14 cellular contexts compared by ENCODE assay signal in the genomic region with DNA sequence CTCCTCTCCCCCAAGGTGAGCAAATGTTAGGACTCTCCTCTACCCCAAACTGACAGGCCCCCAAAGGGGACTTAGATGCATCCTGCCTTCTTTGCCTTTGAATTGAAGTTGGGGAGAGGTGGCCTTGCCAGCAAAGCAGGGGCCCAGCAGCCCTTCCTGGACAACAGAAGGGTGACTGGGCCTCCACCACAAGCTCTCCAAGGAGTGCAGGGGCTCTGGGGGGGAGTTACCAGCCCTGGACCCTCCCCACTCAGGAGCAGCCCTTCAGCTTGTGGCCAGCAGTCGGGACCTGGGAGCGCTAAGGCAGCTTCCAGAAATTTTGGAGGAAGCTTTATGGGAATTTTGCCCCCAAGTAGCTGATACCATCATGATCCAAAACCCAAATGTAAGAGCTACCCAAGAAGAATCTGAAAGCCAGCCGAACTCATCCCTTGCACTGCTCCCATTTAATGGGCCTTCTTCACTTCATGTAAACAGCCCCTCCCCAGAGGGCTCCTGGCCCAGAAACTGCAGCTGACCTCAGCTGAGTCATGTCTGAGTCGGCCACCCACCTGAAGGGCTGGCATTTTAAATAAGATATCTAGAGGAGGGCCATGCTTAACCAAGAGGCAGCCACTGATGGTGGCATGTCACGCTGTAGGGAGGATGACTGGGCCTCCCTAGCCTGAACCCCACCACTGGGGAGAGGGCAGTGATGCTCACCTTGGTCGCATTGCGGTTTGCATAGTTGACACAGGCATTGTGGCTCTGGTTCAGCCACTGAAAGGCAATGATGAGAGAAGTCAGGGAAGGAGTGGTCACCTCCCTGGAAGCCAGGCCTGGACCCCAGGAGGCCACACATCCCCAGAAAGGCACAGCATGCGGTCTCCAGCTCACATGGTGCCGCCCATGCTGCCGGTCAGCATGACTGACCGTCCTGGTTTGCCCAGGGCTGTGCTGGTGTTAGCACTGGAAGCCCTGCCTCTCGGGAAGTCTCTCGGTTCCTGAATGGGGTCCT.
A peak's percentile ranks its signal among the peaks of the same experiment; 100 is the strongest.
DNase-seq lines count a peak whose midpoint lies in the region; ATAC-seq and TF ChIP-seq lines count a peak whose summit lies in the region.
"Had no signal": no experiment of that assay in that cellular context is flagged by ENCODE, and none has a peak within 500 bp of the region (broad histone marks: within the 10 kb centered on the region; RNA-seq: fewer than 3 reads in every experiment).

No MANE protein-coding gene starts in this region.

- no peaks in the 10 kb centered on the region for H3K27me3 ChIP-seq in MG63
- no peaks in the 10 kb centered on the region for H3K27me3 ChIP-seq in lung (ENCODE audit: control insufficient read depth, insufficient read depth)

- WGBS in lung, 2 donors, result 94 to 97% methylated on average over 13 of the region's 13 CpGs

- TF ChIP-seq CTCF in coronary artery (IDR thresholded peaks at IDR 0.05) (no peak), lung (IDR thresholded peaks at IDR 0.05; ENCODE audit: control extremely low read depth, extremely low read depth) (no peak)

- no peaks in the 10 kb centered on the region for H3K9me3 ChIP-seq in MG63
- no peaks in the 10 kb centered on the region for H3K9me3 ChIP-seq in lung (ENCODE audit: control insufficient read depth in 2 of 2, insufficient read depth in 1 of 2, low read length in 1 of 2)
- H3K9me3 ChIP-seq: Caco-2 had no signal

- H3K4me1 ChIP-seq in lung (ENCODE audit: control insufficient read depth in 2 of 2, insufficient read depth in 2 of 2, low read length in 2 of 2), result no peaks in the 10 kb centered on the region

- H3K27ac ChIP-seq in coronary artery (no peak overlapping the region), lung (ENCODE audit: low read depth in 1 of 2, low read length in 1 of 2) (no peak overlapping the region)
- H3K27ac ChIP-seq: HL-60, neural progenitor cell had no signal

- DNase-seq in H4 (ENCODE audit: low spot score) (peak; percentile 72), MG63 (peak; percentile 81), coronary artery (ENCODE audit: low spot score) (peak; percentile 38), lung (ENCODE audit: low spot score) (peak; percentile 24), SW480 (ENCODE audit: low spot score) (no peak)
- DNase-seq in stimulated activated CD8-positive, alpha-beta memory T cell treated with anti-CD3 and anti-CD28 coated beads, Interleukin-4, amount 100 ng/mL, for 48 hours, result no peak
- DNase-seq: amygdala, Caco-2, NCI-H1048, NCI-H526, SW 1271 had no signal

- H3K36me3 ChIP-seq in MG63 (no peaks in the 10 kb centered on the region), lung (ENCODE audit: control insufficient read depth in 2 of 2, insufficient read depth in 2 of 2, low read length in 2 of 2) (peaks cover 0 to 5% of the 10 kb centered on the region in 2 donors)
- H3K36me3 ChIP-seq: neural progenitor cell had no signal

- H3K4me3 ChIP-seq in MG63 (no peak overlapping the region), coronary artery (no peak overlapping the region), lung (no peak overlapping the region)
- H3K4me3 ChIP-seq: neural progenitor cell had no signal

- ATAC-seq in lung (ENCODE audit: insufficient read depth, low FRiP score) (no peak), GM19035 (IDR thresholded peaks at IDR 0.05; ENCODE audit: unreplicated experiment) (no peak)

Comparison
In these comparisons a context has a peak if more than half of its experiments do, and no peak if none do; other contexts are left out.
1. DNase-seq: peak in H4 (single experiment), MG63 (single experiment), coronary artery (single experiment) and lung (single experiment); none in SW480 (single experiment) and stimulated activated CD8-positive, alpha-beta memory T cell treated with anti-CD3 and anti-CD28 coated beads, Interleukin-4, amount 100 ng/mL, for 48 hours (single experiment).